23 cellular contexts compared by ENCODE assay signal in the genomic region with DNA sequence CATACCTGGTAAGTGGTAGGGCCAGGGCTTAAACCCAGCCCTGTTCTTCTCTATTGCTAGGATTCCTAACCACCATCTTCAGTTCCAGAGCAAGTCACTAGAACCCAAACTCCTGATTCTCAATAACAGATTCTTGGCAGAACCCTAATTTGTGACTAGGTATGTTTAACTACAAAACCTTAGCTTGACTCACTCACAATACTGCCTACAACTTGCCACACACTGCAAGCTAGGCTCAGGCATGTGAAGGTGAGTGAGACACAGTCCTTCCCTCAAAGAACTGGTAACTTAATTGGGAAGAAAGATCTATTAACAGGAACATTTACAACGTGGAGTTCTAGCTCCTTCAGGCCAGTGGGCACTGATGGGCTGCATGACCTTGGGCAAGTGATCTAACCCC.
"Had no signal": no experiment of that assay in that cellular context is flagged by ENCODE, and none has a peak within 500 bp of the region (broad histone marks: within the 10 kb centered on the region; RNA-seq: fewer than 3 reads in every experiment).

No MANE protein-coding gene starts in this region.

- H3K9me3 ChIP-seq: heart right ventricle, lower lobe of right lung, pancreas, right lobe of liver, thoracic aorta, tibial nerve, upper lobe of left lung had no signal

- H3K27ac Mint-ChIP-seq: effector memory CD8-positive, alpha-beta T cell; memory B cell; natural killer cell; progenitor cell of endocrine pancreas; stimulated activated naive B cell treated with anti-CD40 and anti-IgM and Interleukin-4, amounts not matched to agents 10 μg/mL and 1 μg/mL and 100 μg/mL, for 72 hours; stimulated activated naive CD8-positive, alpha-beta T cell treated with anti-CD3 and anti-CD28 coated beads, Interleukin-15, Interleukin-2, amounts not matched to agents 100 ng/mL and 50 ng/mL, for 24 hours had no signal

- H3K4me3 ChIP-seq: heart right ventricle, lower lobe of right lung, pancreas, right lobe of liver, thoracic aorta, tibial nerve, upper lobe of left lung had no signal

- H3K4me1 ChIP-seq: right lobe of liver had no signal

- DNase-seq: cerebellar nuclear complex; cortex of kidney; effector memory CD8-positive, alpha-beta T cell; foreskin fibroblast; glutamatergic neuron; heart right ventricle; hippocampal formation; left ventricle myocardium superior; lower lobe of right lung; natural killer cell; occipital lobe; pancreas; right lobe of liver; small intestine; stimulated activated CD4-positive, alpha-beta T cell treated with anti-CD3 and anti-CD28 coated beads, Interleukin-15, amount 100 ng/mL, for 24 hours; stimulated activated CD4-positive, alpha-beta T cell treated with anti-CD3 and anti-CD28 coated beads, Interleukin-2, amount 100 ng/mL, for 48 hours; stimulated activated naive B cell treated with anti-CD40 and anti-IgM and Interleukin-4, amounts not matched to agents 10 μg/mL and 1 μg/mL and 100 μg/mL, for 72 hours; upper lobe of left lung had no signal

- ATAC-seq: effector memory CD8-positive, alpha-beta T cell; lower lobe of right lung; pancreas; right lobe of liver; stimulated activated naive B cell treated with anti-CD40 and anti-IgM and Interleukin-4, amounts not matched to agents 10 μg/mL and 1 μg/mL and 100 μg/mL, for 72 hours had no signal

- H3K27ac ChIP-seq: lower lobe of right lung, pancreas, right lobe of liver, thoracic aorta, tibial nerve had no signal

- H3K9me3 Mint-ChIP-seq: effector memory CD8-positive, alpha-beta T cell; memory B cell; natural killer cell; stimulated activated naive B cell treated with anti-CD40 and anti-IgM and Interleukin-4, amounts not matched to agents 10 μg/mL and 1 μg/mL and 100 μg/mL, for 72 hours; stimulated activated naive CD8-positive, alpha-beta T cell treated with anti-CD3 and anti-CD28 coated beads, Interleukin-15, Interleukin-2, amounts not matched to agents 100 ng/mL and 50 ng/mL, for 24 hours had no signal

- H3K36me3 Mint-ChIP-seq: memory B cell; natural killer cell; stimulated activated naive B cell treated with anti-CD40 and anti-IgM and Interleukin-4, amounts not matched to agents 10 μg/mL and 1 μg/mL and 100 μg/mL, for 72 hours had no signal

- H3K36me3 ChIP-seq: heart right ventricle, lower lobe of right lung, pancreas, right lobe of liver, thoracic aorta, tibial nerve, upper lobe of left lung had no signal

- H3K4me1 Mint-ChIP-seq: memory B cell; natural killer cell; stimulated activated naive B cell treated with anti-CD40 and anti-IgM and Interleukin-4, amounts not matched to agents 10 μg/mL and 1 μg/mL and 100 μg/mL, for 72 hours had no signal

- H3K27me3 ChIP-seq: heart right ventricle, pancreas, right lobe of liver, tibial nerve, upper lobe of left lung had no signal

- H3K4me3 Mint-ChIP-seq: effector memory CD8-positive, alpha-beta T cell; memory B cell; natural killer cell; stimulated activated naive B cell treated with anti-CD40 and anti-IgM and Interleukin-4, amounts not matched to agents 10 μg/mL and 1 μg/mL and 100 μg/mL, for 72 hours; stimulated activated naive CD8-positive, alpha-beta T cell treated with anti-CD3 and anti-CD28 coated beads, Interleukin-15, Interleukin-2, amounts not matched to agents 100 ng/mL and 50 ng/mL, for 24 hours had no signal
